20 cellular contexts compared by ENCODE assay signal in genomic region chr14:71629250-71629649, GRCh38.
"Had no signal": no experiment of that assay in that cellular context is flagged by ENCODE, and none has a peak within 500 bp of the region (broad histone marks: within the 10 kb centered on the region; RNA-seq: fewer than 3 reads in every experiment).

No MANE protein-coding gene starts in this region.

- H3K36me3 ChIP-seq: gastrocnemius medialis, transverse colon had no signal

- H3K27me3 ChIP-seq: dorsolateral prefrontal cortex, esophagus muscularis mucosa, gastrocnemius medialis, heart right ventricle, stomach, transverse colon had no signal

- H3K4me1 ChIP-seq: esophagus muscularis mucosa, gastrocnemius medialis, heart right ventricle, stomach, transverse colon had no signal

- ATAC-seq: gastrocnemius medialis; heart right ventricle; left lobe of liver; mucosa of descending colon; naive thymus-derived CD8-positive, alpha-beta T cell; sciatic nerve had no signal

- H3K27ac ChIP-seq: esophagus muscularis mucosa, gastrocnemius medialis, heart right ventricle, skin epidermis, stomach, thoracic aorta, transverse colon had no signal

- H3K9me3 ChIP-seq: gastrocnemius medialis, mucosa of descending colon, thoracic aorta had no signal

- DNase-seq: cortex of kidney; dorsolateral prefrontal cortex; effector CD8-positive, alpha-beta T cell; gastrocnemius medialis; heart right ventricle; hypothalamus; islet precursor cell; mammary epithelial cell; mucosa of descending colon; naive thymus-derived CD8-positive, alpha-beta T cell; nucleus accumbens; stimulated activated naive CD4-positive, alpha-beta T cell; stomach; substantia nigra; transverse colon had no signal

- H3K4me3 ChIP-seq: dorsolateral prefrontal cortex, esophagus muscularis mucosa, gastrocnemius medialis, heart right ventricle, mucosa of descending colon, skin epidermis, stomach, thoracic aorta, transverse colon had no signal
